In genomic region chr18:58337285-58337684, GRCh38 we compare ENCODE assay signal across 21 cellular contexts.
DNase-seq lines count a peak whose midpoint lies in the region; ATAC-seq and TF ChIP-seq lines count a peak whose summit lies in the region.
"Had no signal": no experiment of that assay in that cellular context is flagged by ENCODE, and none has a peak within 500 bp of the region (broad histone marks: within the 10 kb centered on the region; RNA-seq: fewer than 3 reads in every experiment).

No MANE protein-coding gene starts in this region.

- no peaks in the 10 kb centered on the region for H3K9me2 ChIP-seq in PC-3 (replicated peaks; ENCODE audit: low read length)

- no peak overlapping the region for H4K8ac ChIP-seq in mesenchymal stem cell (ENCODE audit: low read length)

- peak overlapping the region in 1 of 2 experiments; percentile 29 for H2BK12ac ChIP-seq in mesenchymal stem cell (ENCODE audit: low read length in 2 of 2)

- no peak overlapping the region for H3K14ac ChIP-seq in mesenchymal stem cell (ENCODE audit: low read length in 2 of 2)

- peak overlapping the region in 1 of 2 experiments; percentile 46 for H3K18ac ChIP-seq in mesenchymal stem cell (ENCODE audit: low read depth in 1 of 2, low read length in 2 of 2)

- POLR2A ChIA-PET in PC-3 (lab: Charles Lee; ENCODE audit: unreplicated experiment), result no interaction called here

- no TSS peak for BruUV-seq in PC-3 (replicated peaks; lab: Mats Ljungman, UMichigan)

- H2AK5ac ChIP-seq in mesenchymal stem cell (ENCODE audit: low read length, severe bottlenecking), result no peak overlapping the region

- no peaks in the 10 kb centered on the region for H3F3A ChIP-seq in PC-3 (ENCODE audit: low read length, unreplicated experiment)

- no peaks in the 10 kb centered on the region for H3K79me2 ChIP-seq in PC-3 (ENCODE audit: low read length)
- H3K79me2 ChIP-seq: parathyroid adenoma had no signal

- no peak overlapping the region for H2BK120ac ChIP-seq in mesenchymal stem cell (ENCODE audit: low read depth, low read length)

- no peak overlapping the region for H3K9ac ChIP-seq in SK-N-MC (ENCODE audit: insufficient read length)
- H3K9ac ChIP-seq in PC-3 (ENCODE audit: low read length), result no peak overlapping the region
- H3K9ac ChIP-seq in mesenchymal stem cell (ENCODE audit: low read length), result no peak overlapping the region
- H3K9ac ChIP-seq: parathyroid adenoma had no signal

- no peak overlapping the region for H2BK15ac ChIP-seq in mesenchymal stem cell (ENCODE audit: low read depth, poor library complexity, severe bottlenecking)

- no peak overlapping the region for H3K4ac ChIP-seq in mesenchymal stem cell (ENCODE audit: low read depth in 1 of 2, low read length in 2 of 2)

- H3K9me3 ChIP-seq in SK-N-MC (ENCODE audit: low read depth, low read length), result no peaks in the 10 kb centered on the region
- H3K9me3 ChIP-seq in muscle layer of duodenum (ENCODE audit: control insufficient read depth in 1 of 2, low read length in 2 of 2), result no peaks in the 10 kb centered on the region
- no peaks in the 10 kb centered on the region for H3K9me3 ChIP-seq in tibial nerve
- no peaks in the 10 kb centered on the region for H3K9me3 ChIP-seq in PC-3 (ENCODE audit: low read length)
- no peaks in the 10 kb centered on the region for H3K9me3 ChIP-seq in mesenchymal stem cell (ENCODE audit: control insufficient read depth, low read length)
- no peaks in the 10 kb centered on the region for H3K9me3 ChIP-seq in BE2C
- H3K9me3 ChIP-seq: breast epithelium, thoracic aorta had no signal

- TF ChIP-seq CTCF in tibial nerve (IDR thresholded peaks at IDR 0.05) (no peak), PC-3 (conservative IDR thresholded peaks at IDR 0.05; ENCODE audit: low read depth, low read length) (no peak), BE2C (IDR thresholded peaks at IDR 0.05; ENCODE audit: low read depth, low read length) (no peak)

- H2BK5ac ChIP-seq in mesenchymal stem cell (ENCODE audit: low read depth, low read length, poor library complexity, severe bottlenecking), result no peak overlapping the region

- H3K4me2 ChIP-seq in PC-3 (ENCODE audit: low read length), result no peak overlapping the region
- H3K4me2 ChIP-seq in mesenchymal stem cell (ENCODE audit: low read length, poor library complexity, severe bottlenecking), result no peak overlapping the region
- H3K4me2 ChIP-seq: PC-9 had no signal

- TF ChIP-seq POLR2A in tibial nerve (IDR thresholded peaks at IDR 0.05), result no peak

- no peak for TF ChIP-seq EP300 in tibial nerve (IDR thresholded peaks at IDR 0.05)

- H3K4me1 ChIP-seq in muscle layer of duodenum (ENCODE audit: control insufficient read depth in 1 of 2, insufficient read depth in 2 of 2, low read length in 2 of 2) (peaks cover 0 to 6% of the 10 kb centered on the region in 2 donors), tibial nerve (peaks cover 0 to 9% (median 4%) of the 10 kb centered on the region in 4 donors), PC-3 (ENCODE audit: insufficient read depth, low read length) (no peaks in the 10 kb centered on the region), mesenchymal stem cell (ENCODE audit: control insufficient read depth, insufficient read depth, low read depth, low read length) (peaks cover 10% of the 10 kb centered on the region), BE2C (no peaks in the 10 kb centered on the region)
- H3K4me1 ChIP-seq: breast epithelium, parathyroid adenoma had no signal

- no peak for ATAC-seq in PC-3
- ATAC-seq: activated T-helper 17 cell treated with anti-CD3 and anti-CD28 coated beads, Interleukin-2, amount 50 U/mL, for 72 hours; naive thymus-derived CD8-positive, alpha-beta T cell had no signal

- H3K4me3 ChIP-seq in SK-N-MC (peak overlapping the region; percentile 4; the same call in 1 of the 2 replicates), muscle layer of duodenum (ENCODE audit: low read depth in 1 of 2, low read length in 2 of 2) (no peak overlapping the region), tibial nerve (no peak overlapping the region), PC-3 (ENCODE audit: low read length) (no peak overlapping the region), mesenchymal stem cell (ENCODE audit: insufficient read depth in 1 of 2, low read depth in 1 of 2, low read length in 2 of 2) (no peak overlapping the region), BE2C (ENCODE audit: low read depth, low read length) (no peak overlapping the region)
- H3K4me3 ChIP-seq: breast epithelium, PC-9, thoracic aorta had no signal

- no peak overlapping the region for H3K23ac ChIP-seq in mesenchymal stem cell (ENCODE audit: low read length in 2 of 2)

- intact Hi-C loops in PC-3 (cut with micrococcal nuclease), result no loop called here

- DNase-seq in SK-N-MC (ENCODE audit: low read depth, low spot score) (no peak), foreskin melanocyte (peak; percentile 60), tibial nerve (ENCODE audit: low spot score in 2 of 2) (no peak), PC-3 (no peak), mesenchymal stem cell (no peak), BE2C (no peak)
- no peak for DNase-seq in activated naive CD4-positive, alpha-beta T cell (lab: John Stamatoyannopoulos, UW)
- DNase-seq: activated naive CD8-positive, alpha-beta T cell treated with anti-CD3 and anti-CD28 coated beads, Interleukin-2, amount 10 ng/mL, durations not matched to agents 7 days and 5 days; CD8-positive, alpha-beta memory T cell; cortex of kidney; kidney glomerular epithelial cell; naive thymus-derived CD8-positive, alpha-beta T cell; NCI-H2081 treated with DMSO at 0.1 percent for 48 hours; NCI-H446 treated with DMSO at 0.1 percent for 48 hours; PC-9; stimulated activated CD4-positive, alpha-beta T cell treated with anti-CD3 and anti-CD28 coated beads, Interleukin-1b, Interleukin-23, amount 100 ng/mL, for 48 hours had no signal

- H4K20me1 ChIP-seq in PC-3 (ENCODE audit: low read length), result no peaks in the 10 kb centered on the region

- peak overlapping the region; percentile 78 for H3K27ac ChIP-seq in SK-N-MC
- peak overlapping the region; percentile 61 for H3K27ac ChIP-seq in muscle layer of duodenum (ENCODE audit: low read length)
- peak overlapping the region in 3 of 4 donors; percentile 46 to 85 (median 73) for H3K27ac ChIP-seq in tibial nerve
- H3K27ac ChIP-seq in PC-3 (ENCODE audit: low read length), result no peak overlapping the region
- no peak overlapping the region for H3K27ac ChIP-seq in mesenchymal stem cell (ENCODE audit: low read length, poor library complexity, severe bottlenecking)
- H3K27ac ChIP-seq: parathyroid adenoma, PC-9, thoracic aorta had no signal

- H2AFZ ChIP-seq in PC-3 (ENCODE audit: low read length) (no peak overlapping the region), mesenchymal stem cell (ENCODE audit: low read depth, low read length) (no peak overlapping the region)
- H2AFZ ChIP-seq: parathyroid adenoma, PC-9 had no signal

- H4K91ac ChIP-seq in mesenchymal stem cell (ENCODE audit: low read length), result no peak overlapping the region

- H3K27me3 ChIP-seq in muscle layer of duodenum (ENCODE audit: low read depth, low read length) (no peaks in the 10 kb centered on the region), tibial nerve (no peaks in the 10 kb centered on the region), PC-3 (ENCODE audit: low read length) (no peaks in the 10 kb centered on the region), mesenchymal stem cell (ENCODE audit: control insufficient read depth in 1 of 2, insufficient read depth in 1 of 2, low read length in 2 of 2) (no peaks in the 10 kb centered on the region), BE2C (no peaks in the 10 kb centered on the region)
- H3K27me3 ChIP-seq: breast epithelium had no signal

- CTCF ChIA-PET in PC-3 (lab: Charles Lee), result no interaction called here

- WGBS in tibial nerve, 2 donors, result 47 to 49% methylated on average over 4 of the region's 4 CpGs
- WGBS in mesenchymal stem cell, result 76% methylated on average over 3 of the region's 4 CpGs

- H3K79me1 ChIP-seq in mesenchymal stem cell (replicated peaks; ENCODE audit: low read length, poor library complexity, severe bottlenecking), result peaks cover 4% of the 10 kb centered on the region

- no peaks in the 10 kb centered on the region for H3K36me3 ChIP-seq in SK-N-MC (ENCODE audit: insufficient read depth, low read length)
- peaks cover 0 to 7% of the 10 kb centered on the region in 2 donors for H3K36me3 ChIP-seq in muscle layer of duodenum (ENCODE audit: control insufficient read depth in 1 of 2, insufficient read depth in 2 of 2, low read length in 2 of 2)
- no peaks in the 10 kb centered on the region for H3K36me3 ChIP-seq in tibial nerve
- H3K36me3 ChIP-seq in PC-3 (ENCODE audit: low read depth, low read length), result peaks cover 29% of the 10 kb centered on the region
- H3K36me3 ChIP-seq in mesenchymal stem cell (ENCODE audit: control insufficient read depth in 1 of 2, insufficient read depth in 2 of 2, low read depth in 1 of 2, low read length in 2 of 2), result peaks cover 0 to 18% of the 10 kb centered on the region in 2 experiments
- H3K36me3 ChIP-seq in BE2C, result no peaks in the 10 kb centered on the region
- H3K36me3 ChIP-seq: breast epithelium, thoracic aorta had no signal

Comparison
In these comparisons a context has a peak if more than half of its experiments do, and no peak if none do; other contexts are left out.
1. H3K27ac ChIP-seq: peak in SK-N-MC (single experiment), muscle layer of duodenum (single experiment) and tibial nerve (3 of 4); none in PC-3 (single experiment) and mesenchymal stem cell (single experiment).